In the genomic region with DNA sequence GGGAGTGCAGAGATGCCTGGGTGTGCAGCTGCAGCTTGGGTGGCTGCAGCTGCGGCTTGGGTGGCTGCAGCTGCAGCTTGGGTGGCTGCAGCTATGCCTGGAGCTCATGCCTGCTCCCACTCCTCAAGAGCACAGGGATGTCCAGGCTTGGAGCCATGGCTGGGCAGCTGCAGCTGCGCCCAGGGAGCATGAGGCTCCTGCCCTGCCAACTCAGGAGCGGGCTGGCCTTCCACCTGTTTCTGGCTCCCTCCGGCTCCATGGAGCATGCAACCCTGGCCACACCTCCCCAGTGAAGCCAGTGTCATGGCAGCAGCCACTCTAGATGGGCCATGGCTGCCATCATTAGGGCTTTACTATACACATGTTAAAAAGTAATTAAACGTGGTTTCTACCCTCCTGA, we compare ENCODE assay signal across 18 cellular contexts. TPM values are rescaled to one million over a fixed set of nuclear protein-coding genes. Genes with fewer than 3 reads are reported as not detected.
"Had no signal": no experiment of that assay in that cellular context is flagged by ENCODE, and none has a peak within 500 bp of the region (broad histone marks: within the 10 kb centered on the region; RNA-seq: fewer than 3 reads in every experiment).

No MANE protein-coding gene starts in this region.

- H3K9me3 Mint-ChIP-seq: effector memory CD8-positive, alpha-beta T cell had no signal

- H3K9me3 ChIP-seq: colonic mucosa, esophagus muscularis mucosa, gastroesophageal sphincter, lower lobe of right lung had no signal

- H3K27me3 Mint-ChIP-seq: dendritic cell treated with granulocyte-macrophage colony-stimulating factor and Interleukin-4, amounts not matched to agents 40 ng/mL and 50 ng/mL, for 4 days; effector memory CD8-positive, alpha-beta T cell; naive B cell had no signal

- DNase-seq: colonic mucosa; cortex of kidney; effector CD8-positive, alpha-beta T cell; effector memory CD8-positive, alpha-beta T cell; endodermal cell; foreskin keratinocyte; heart left ventricle; hippocampal formation; left cardiac atrium; left ventricle myocardium superior; lower lobe of right lung; mesenchymal stem cell; midbrain; naive B cell had no signal

- H3K36me3 ChIP-seq: colonic mucosa, lower lobe of right lung had no signal

- H3K27ac Mint-ChIP-seq: dendritic cell treated with granulocyte-macrophage colony-stimulating factor and Interleukin-4, amounts not matched to agents 40 ng/mL and 50 ng/mL, for 4 days; effector memory CD8-positive, alpha-beta T cell; endodermal cell had no signal

- H3K27me3 ChIP-seq: colonic mucosa, esophagus muscularis mucosa, foreskin keratinocyte, gastroesophageal sphincter, heart left ventricle, left lung had no signal

- H3K4me3 ChIP-seq: colonic mucosa, esophagus muscularis mucosa, gastroesophageal sphincter, heart left ventricle, left lung, lower lobe of right lung had no signal

- H3K4me1 ChIP-seq: colonic mucosa, esophagus muscularis mucosa, gastroesophageal sphincter, heart left ventricle, lower lobe of right lung had no signal

- H3K4me3 Mint-ChIP-seq: dendritic cell treated with granulocyte-macrophage colony-stimulating factor and Interleukin-4, amounts not matched to agents 40 ng/mL and 50 ng/mL, for 4 days; effector memory CD8-positive, alpha-beta T cell; endodermal cell; naive B cell had no signal

- H3K4me1 Mint-ChIP-seq: endodermal cell had no signal

- H3K27ac ChIP-seq: colonic mucosa, esophagus muscularis mucosa, foreskin keratinocyte, gastroesophageal sphincter, heart left ventricle, left lung, lower lobe of right lung had no signal

RNA-seq across cellular contexts. Expression of gene GBP1, which starts 21.1 kb away (rescaled TPM):
- total RNA-seq: endodermal cell had no signal

RNA-seq across cellular contexts. Expression of gene GBP3, which starts 21.3 kb away (rescaled TPM):
- total RNA-seq: endodermal cell had no signal
